In the genomic region with DNA sequence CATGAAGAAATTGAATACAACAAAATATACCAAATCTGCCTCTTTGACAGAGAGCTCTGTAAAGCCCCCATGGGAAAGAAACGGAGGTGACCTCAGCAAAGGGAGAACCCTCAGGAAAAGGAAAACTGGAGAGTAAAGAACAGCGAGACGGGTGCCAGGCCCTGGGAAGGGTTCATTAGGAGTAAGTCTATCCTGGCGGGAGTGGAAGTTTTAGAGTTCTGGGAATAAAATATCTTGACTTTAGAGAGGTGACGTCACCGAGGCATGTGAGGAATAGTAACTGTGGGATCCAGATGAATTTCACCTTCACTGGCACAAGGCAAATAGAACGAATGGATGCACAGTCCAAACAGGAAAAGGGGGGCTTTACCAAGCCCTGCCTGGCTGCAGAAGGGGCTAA, we compare ENCODE assay signal across 29 cellular contexts.
A peak's percentile ranks its signal among the peaks of the same experiment; 100 is the strongest.
DNase-seq lines count a peak whose midpoint lies in the region; TF ChIP-seq lines count a peak whose summit lies in the region.
"Had no signal": no experiment of that assay in that cellular context is flagged by ENCODE, and none has a peak within 500 bp of the region (broad histone marks: within the 10 kb centered on the region; RNA-seq: fewer than 3 reads in every experiment).

No MANE protein-coding gene starts in this region.

- TF ChIP-seq EP300 in ovary (IDR thresholded peaks at IDR 0.05), result no peak

- intact Hi-C loops in ovary (cut with DNase I), result no loop called here

- H3K4me1 ChIP-seq in HEK293 (ENCODE audit: control insufficient read depth, insufficient read depth, low read length), result no peaks in the 10 kb centered on the region
- H3K4me1 ChIP-seq in ovary (ENCODE audit: insufficient read depth), result no peaks in the 10 kb centered on the region
- H3K4me1 ChIP-seq: adrenal gland, Peyer's patch had no signal

- TF ChIP-seq CTCF in HEK293 (tag by site-specific recombination; IDR thresholded peaks at IDR 0.05) (no peak), ovary (IDR thresholded peaks at IDR 0.05) (no peak)

- no peak overlapping the region for H3K27ac ChIP-seq in HEK293 (ENCODE audit: extremely low read depth, low read depth, low read length)
- H3K27ac ChIP-seq in ovary, result no peak overlapping the region
- H3K27ac ChIP-seq: adrenal gland, brain microvascular endothelial cell, Peyer's patch, tibial artery, VCaP had no signal

- no peaks in the 10 kb centered on the region for H3K27me3 ChIP-seq in ovary
- H3K27me3 ChIP-seq: adrenal gland, brain microvascular endothelial cell, Peyer's patch, tibial artery had no signal

- CTCF ChIA-PET in HEK293 (lab: Yijun Ruan, JAX), result no interaction called here

- TF ChIP-seq POLR2A in ovary (IDR thresholded peaks at IDR 0.05), result no peak

- peak; percentile 38 for DNase-seq in dermis blood vessel endothelial cell
- peak; percentile 57 for DNase-seq in kidney tubule cell (ENCODE audit: low spot score)
- DNase-seq in renal cortical epithelial cell (ENCODE audit: low read depth), result peak; percentile 50
- DNase-seq in G401 (ENCODE audit: low spot score), result no peak
- DNase-seq in ovary, result no peak
- no peak for DNase-seq in NCI-H226
- no peak for DNase-seq in SKM-1 treated with dmso at 0.1 percent for 144 hours (lab: John Stamatoyannopoulos, UW; ENCODE audit: unreplicated experiment)
- DNase-seq: activated CD4-positive, alpha-beta T cell treated with anti-CD3 and anti-CD28 coated beads for 36 hours; activated CD8-positive, alpha-beta memory T cell treated with anti-CD3 and anti-CD28 coated beads, Interleukin-2, amount 50 U/mL, for 48 hours; activated CD8-positive, alpha-beta T cell treated with anti-CD3 and anti-CD28 coated beads for 36 hours; activated naive CD4-positive, alpha-beta T cell treated with anti-CD3 and anti-CD28 coated beads for 36 hours; adrenal gland; brain microvascular endothelial cell; CD8-positive, alpha-beta T cell; effector CD4-positive, alpha-beta T cell; islet precursor cell; Kasumi-1; MV-4-11; naive B cell; NCI-H1436 treated with DMSO at 0.1 percent for 48 hours; NCI-H446; NCI-H774; occipital lobe; Peyer's patch; SIG-M5; stimulated activated CD4-positive, alpha-beta T cell treated with anti-CD3 and anti-CD28 coated beads, Interleukin-2, amount 100 ng/mL, for 24 hours; tibial artery had no signal

- H3K36me3 ChIP-seq in HEK293 (ENCODE audit: control insufficient read depth in 2 of 2, insufficient read depth in 1 of 2, low read length in 2 of 2), result no peaks in the 10 kb centered on the region
- H3K36me3 ChIP-seq in ovary, result no peaks in the 10 kb centered on the region
- H3K36me3 ChIP-seq: adrenal gland, brain microvascular endothelial cell, Peyer's patch, tibial artery had no signal

- in situ Hi-C loops in G401 (cut with HindIII; ENCODE audit: low sequenced_read_pairs), result no loop called here

- 82 to 91% (median 85%) methylated on average over 7 of the region's 7 CpGs for WGBS in ovary, 3 donors

- H3K9me3 ChIP-seq in HEK293 (ENCODE audit: control insufficient read depth, insufficient read depth, low read depth, low read length), result no peaks in the 10 kb centered on the region
- H3K9me3 ChIP-seq in ovary, result no peaks in the 10 kb centered on the region
- H3K9me3 ChIP-seq: adrenal gland, Peyer's patch, tibial artery had no signal

- POLR2A ChIA-PET in HEK293 (lab: Yijun Ruan, JAX), result no interaction called here

- H3K4me3 ChIP-seq in HEK293 (ENCODE audit: low read depth, low read length), result no peak overlapping the region
- no peak overlapping the region for H3K4me3 ChIP-seq in ovary
- H3K4me3 ChIP-seq: adrenal gland, Peyer's patch, tibial artery had no signal

TF ChIP-seq in HEK293, 187 proteins besides CTCF, POLR2A, EP300 and RAD21:
- TF ChIP-seq, protein P1, sequence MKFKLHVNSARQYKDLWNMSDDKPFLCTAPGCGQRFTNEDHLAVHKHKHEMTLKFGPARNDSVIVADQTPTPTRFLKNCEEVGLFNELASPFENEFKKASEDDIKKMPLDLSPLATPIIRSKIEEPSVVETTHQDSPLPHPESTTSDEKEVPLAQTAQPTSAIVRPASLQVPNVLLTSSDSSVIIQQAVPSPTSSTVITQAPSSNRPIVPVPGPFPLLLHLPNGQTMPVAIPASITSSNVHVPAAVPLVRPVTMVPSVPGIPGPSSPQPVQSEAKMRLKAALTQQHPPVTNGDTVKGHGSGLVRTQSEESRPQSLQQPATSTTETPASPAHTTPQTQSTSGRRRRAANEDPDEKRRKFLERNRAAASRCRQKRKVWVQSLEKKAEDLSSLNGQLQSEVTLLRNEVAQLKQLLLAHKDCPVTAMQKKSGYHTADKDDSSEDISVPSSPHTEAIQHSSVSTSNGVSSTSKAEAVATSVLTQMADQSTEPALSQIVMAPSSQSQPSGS (tag by site-specific recombination; IDR thresholded peaks at IDR 0.05; ENCODE audit: low read depth), result peak; percentile 65
- TF ChIP-seq, protein P2, sequence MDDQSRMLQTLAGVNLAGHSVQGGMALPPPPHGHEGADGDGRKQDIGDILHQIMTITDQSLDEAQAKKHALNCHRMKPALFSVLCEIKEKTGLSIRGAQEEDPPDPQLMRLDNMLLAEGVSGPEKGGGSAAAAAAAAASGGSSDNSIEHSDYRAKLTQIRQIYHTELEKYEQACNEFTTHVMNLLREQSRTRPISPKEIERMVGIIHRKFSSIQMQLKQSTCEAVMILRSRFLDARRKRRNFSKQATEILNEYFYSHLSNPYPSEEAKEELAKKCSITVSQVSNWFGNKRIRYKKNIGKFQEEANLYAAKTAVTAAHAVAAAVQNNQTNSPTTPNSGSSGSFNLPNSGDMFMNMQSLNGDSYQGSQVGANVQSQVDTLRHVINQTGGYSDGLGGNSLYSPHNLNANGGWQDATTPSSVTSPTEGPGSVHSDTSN (CRISPR knock-in tag; IDR thresholded peaks at IDR 0.05), result no peak

Comparison
In these comparisons a context has a peak if more than half of its experiments do, and no peak if none do; other contexts are left out.
1. DNase-seq: peak in dermis blood vessel endothelial cell (single experiment), kidney tubule cell (single experiment) and renal cortical epithelial cell (single experiment); none in G401 (single experiment), ovary (0 of 5), NCI-H226 (single experiment) and SKM-1 treated with dmso at 0.1 percent for 144 hours (single experiment).